Comparison of ENCODE assay signal across 11 cellular contexts in the genomic region with DNA sequence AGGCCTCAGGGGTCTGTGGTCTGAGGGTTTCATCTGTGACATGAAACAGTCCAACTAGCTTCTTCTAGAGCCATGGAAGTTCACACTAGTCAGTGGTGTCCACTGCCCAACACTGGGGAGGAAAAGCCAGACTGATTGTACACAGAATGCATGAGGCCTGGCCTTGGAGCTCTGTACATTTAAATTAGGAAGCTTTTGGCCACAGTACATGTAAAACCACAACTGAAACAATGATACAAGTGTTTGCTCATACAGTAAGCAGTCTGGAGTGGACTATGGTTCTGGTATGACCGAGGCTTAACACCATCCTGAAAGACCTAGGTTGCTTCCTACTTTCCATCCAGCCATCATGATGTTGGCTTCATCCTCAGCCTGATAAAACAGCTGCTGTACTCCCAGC.
"Had no signal": no experiment of that assay in that cellular context is flagged by ENCODE, and none has a peak within 500 bp of the region (broad histone marks: within the 10 kb centered on the region; RNA-seq: fewer than 3 reads in every experiment).

No MANE protein-coding gene starts in this region.

- DNase-seq: activated CD4-positive, alpha-beta T cell treated with anti-CD3 and anti-CD28 coated beads for 36 hours; activated CD4-positive, alpha-beta T cell treated with anti-CD3 and anti-CD28 coated beads, Interleukin-2, amount 50 U/mL, for 48 hours; activated gamma-delta T cell treated with Interleukin-2 at 50 U/mL for 16 hours; amniotic stem cell; effector CD8-positive, alpha-beta T cell; left colon; stimulated activated CD4-positive, alpha-beta T cell treated with anti-CD3 and anti-CD28 coated beads, Interleukin-4, amount 100 ng/mL, for 4 hours had no signal

- ATAC-seq: activated CD4-positive, alpha-beta T cell treated with anti-CD3 and anti-CD28 coated beads for 36 hours; activated naive CD4-positive, alpha-beta T cell treated with anti-CD3 and anti-CD28 coated beads, Interleukin-2, amount 50 U/mL, for 72 hours; esophagus mucosa; natural killer cell treated with Interleukin-12 subunit alpha and Interleukin-12 subunit beta and Interleukin-15 and Interleukin-18, amount 100 ng/mL, for 72 hours; stimulated activated memory B cell treated with anti-CD40 and anti-IgM and Interleukin-4, amounts not matched to agents 10 μg/mL and 1 μg/mL and 100 μg/mL, for 72 hours had no signal
